22 cellular contexts compared by ENCODE assay signal in the genomic region with DNA sequence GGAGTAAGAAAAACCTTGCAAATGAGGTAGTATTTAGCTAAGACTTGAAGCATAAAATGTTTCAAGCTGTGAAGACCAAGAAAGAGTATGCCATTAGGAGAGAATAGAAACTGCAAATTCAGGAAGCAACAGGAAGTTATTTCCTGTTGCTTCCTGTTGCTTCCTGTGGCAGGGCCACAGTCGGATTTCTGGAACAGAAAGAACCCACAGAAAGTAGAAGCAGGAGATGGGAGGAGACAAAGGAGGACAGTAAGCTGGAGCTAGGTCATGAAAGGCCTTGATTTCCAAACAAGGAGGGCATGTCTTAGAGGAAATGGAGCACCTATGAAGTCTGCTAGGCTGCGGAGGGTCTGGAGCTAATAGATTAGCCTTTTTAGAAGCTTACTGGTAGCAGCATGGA. TPM values are rescaled to one million over a fixed set of nuclear protein-coding genes. Genes with fewer than 3 reads are reported as not detected.
A peak's percentile ranks its signal among the peaks of the same experiment; 100 is the strongest.
DNase-seq lines count a peak whose midpoint lies in the region; ATAC-seq, FAIRE-seq and TF ChIP-seq lines count a peak whose summit lies in the region.
"Had no signal": no experiment of that assay in that cellular context is flagged by ENCODE, and none has a peak within 500 bp of the region (broad histone marks: within the 10 kb centered on the region; RNA-seq: fewer than 3 reads in every experiment).

No MANE protein-coding gene starts in this region.

- H3K79me2 ChIP-seq in endothelial cell of umbilical vein (ENCODE audit: control insufficient read depth, insufficient read depth, low read length): no peaks in the 10 kb centered on the region

- H3K36me3 ChIP-seq in endothelial cell of umbilical vein (ENCODE audit: control insufficient read depth in 2 of 2, extremely low read depth in 1 of 2, insufficient read depth in 2 of 2, low read length in 2 of 2): no peaks in the 10 kb centered on the region
- H3K36me3 ChIP-seq in upper lobe of left lung: no peaks in the 10 kb centered on the region
- H3K36me3 ChIP-seq: thyroid gland had no signal

- H3K27ac ChIP-seq in endothelial cell of umbilical vein (ENCODE audit: insufficient read depth, low read depth, low read length) (peak overlapping the region; percentile 80), upper lobe of left lung (peak overlapping the region; percentile 5 to 67 (median 54))
- H3K27ac ChIP-seq: thyroid gland had no signal

- ATAC-seq in Right ventricle myocardium inferior (peak; percentile 14), upper lobe of left lung (ENCODE audit: low FRiP score in 2 of 2) (peak in 1 of 2 donors; percentile 64), T-cell (replicated peaks in 1 of 4) (no peak)

- peak overlapping the region; percentile 30 for H2AFZ ChIP-seq in endothelial cell of umbilical vein (ENCODE audit: low read depth, low read length)

- H3K9me1 ChIP-seq in endothelial cell of umbilical vein (replicated peaks; ENCODE audit: control insufficient read depth, extremely low read depth, insufficient read depth, low read length): no peaks in the 10 kb centered on the region

- no peak for TF ChIP-seq CTCF in endothelial cell of umbilical vein (IDR thresholded peaks at IDR 0.05; ENCODE audit: extremely low read depth in 1 of 2, insufficient read depth in 1 of 2, low read depth in 1 of 2, low read length in 2 of 2)
- no peak for TF ChIP-seq CTCF in upper lobe of left lung (IDR thresholded peaks at IDR 0.05)

- CTCF ChIA-PET in endothelial cell of umbilical vein (lab: Charles Lee): interaction anchor here (1.4 kb wide), 1 partner anchor 153 kb away, joined by 3 read pairs; no protein-coding TSS in a partner anchor
- CTCF ChIA-PET in T-cell (lab: Charles Lee): no interaction called here

- H3K4me1 ChIP-seq in endothelial cell of umbilical vein (ENCODE audit: control insufficient read depth, extremely low read depth, insufficient read depth, low read length) (peaks cover 21% of the 10 kb centered on the region), upper lobe of left lung (peaks cover 0 to 11% (median 5%) of the 10 kb centered on the region in 4 donors)
- H3K4me1 ChIP-seq: thyroid gland had no signal

- no peaks in the 10 kb centered on the region for H3K27me3 ChIP-seq in endothelial cell of umbilical vein (ENCODE audit: control insufficient read depth in 2 of 2, insufficient read depth in 2 of 2, low read length in 2 of 2)
- no peaks in the 10 kb centered on the region for H3K27me3 ChIP-seq in upper lobe of left lung
- H3K27me3 ChIP-seq: thyroid gland had no signal

- TF ChIP-seq POLR2A in endothelial cell of umbilical vein (IDR thresholded peaks at IDR 0.05; ENCODE audit: low read depth, low read length) (no peak), upper lobe of left lung (IDR thresholded peaks at IDR 0.05) (no peak)

- no peak overlapping the region for H3K27ac Mint-ChIP-seq in T-cell
- H3K27ac Mint-ChIP-seq: activated CD4-positive, alpha-beta memory T cell treated with anti-CD3 and anti-CD28 coated beads for 36 hours; activated naive CD4-positive, alpha-beta T cell treated with anti-CD3 and anti-CD28 coated beads for 36 hours; CD4-positive, CD25-positive, alpha-beta regulatory T cell had no signal

- H3K9ac ChIP-seq in endothelial cell of umbilical vein (replicated peaks; ENCODE audit: extremely low read depth, insufficient read depth, low read length): peak overlapping the region; percentile 67

- TF ChIP-seq EP300 in upper lobe of left lung (IDR thresholded peaks at IDR 0.05): peak in 1 of 4 donors; percentile 85

- POLR2A ChIA-PET in endothelial cell of umbilical vein (lab: Charles Lee) (no interaction called here), T-cell (lab: Charles Lee) (no interaction called here)

- H3K4me1 Mint-ChIP-seq in T-cell: peaks cover 0 to 5% (median 3%) of the 10 kb centered on the region in 3 donors
- H3K4me1 Mint-ChIP-seq: CD4-positive, CD25-positive, alpha-beta regulatory T cell had no signal

- no peaks in the 10 kb centered on the region for H3K36me3 Mint-ChIP-seq in T-cell
- H3K36me3 Mint-ChIP-seq: activated CD4-positive, alpha-beta memory T cell treated with anti-CD3 and anti-CD28 coated beads for 36 hours; CD4-positive, CD25-positive, alpha-beta regulatory T cell had no signal

- DNase-seq in Right ventricle myocardium inferior (ENCODE audit: missing footprints): no peak
- DNase-seq in cardiac septum (ENCODE audit: low spot score): no peak
- peak; percentile 70 for DNase-seq in endothelial cell of umbilical vein (ENCODE audit: low read depth, low spot score)
- DNase-seq in lung microvascular endothelial cell (ENCODE audit: low read depth in 2 of 2): peak; percentile 82 to 83
- DNase-seq in upper lobe of left lung: no peak
- no peak for DNase-seq in posterior vena cava (ENCODE audit: low spot score)
- DNase-seq in T-cell: no peak
- no peak for DNase-seq in stimulated activated CD4-positive, alpha-beta T cell treated with anti-CD3 and anti-CD28 coated beads, Interleukin-4, amount 100 ng/mL, for 24 hours
- DNase-seq: activated CD4-positive, alpha-beta memory T cell treated with anti-CD3 and anti-CD28 coated beads for 36 hours; activated naive CD4-positive, alpha-beta T cell treated with anti-CD3 and anti-CD28 coated beads for 36 hours; anterior cingulate cortex; CD4-positive, CD25-positive, alpha-beta regulatory T cell; foreskin fibroblast; MM.1S; NCI-H187; NCI-H345; small intestine; thyroid gland had no signal

- no peaks in the 10 kb centered on the region for H3K9me3 ChIP-seq in endothelial cell of umbilical vein (replicated peaks; ENCODE audit: control insufficient read depth, insufficient read depth, low read length)
- no peaks in the 10 kb centered on the region for H3K9me3 ChIP-seq in upper lobe of left lung
- H3K9me3 ChIP-seq: thyroid gland had no signal

- H3K4me3 ChIP-seq in endothelial cell of umbilical vein (replicated peaks in 1 of 3; ENCODE audit: insufficient read depth in 1 of 3, low read depth in 1 of 3, low read length in 3 of 3): peak overlapping the region in 1 of 3 experiments; percentile 9
- no peak overlapping the region for H3K4me3 ChIP-seq in upper lobe of left lung
- H3K4me3 ChIP-seq: thyroid gland had no signal

- WGBS in upper lobe of left lung, 2 donors: 27 to 55% methylated on average over 2 of the region's 2 CpGs

- H3K27me3 Mint-ChIP-seq in T-cell: peaks cover 0 to 10% of the 10 kb centered on the region in 2 donors
- H3K27me3 Mint-ChIP-seq: activated CD4-positive, alpha-beta memory T cell treated with anti-CD3 and anti-CD28 coated beads for 36 hours; CD4-positive, CD25-positive, alpha-beta regulatory T cell had no signal

- FAIRE-seq in endothelial cell of umbilical vein (lab: Jason Lieb, UNC): peak; percentile 95
- FAIRE-seq: endometrium, small intestine had no signal

- BruUV-seq in endothelial cell of umbilical vein (replicated peaks; lab: Mats Ljungman, UMichigan): no TSS peak

- dilution Hi-C loops in endothelial cell of umbilical vein (cut with MboI; ENCODE audit: extremely low pct_ligation_motif_present, low sequenced_read_pairs): no loop called here

- peak overlapping the region; percentile 36 for H3K4me2 ChIP-seq in endothelial cell of umbilical vein (ENCODE audit: insufficient read depth, low read length)

- intact Hi-C loops in Right ventricle myocardium inferior (cut with DNase I) (no loop called here), cardiac septum (cut with DNase I) (loop anchor here (5.0 kb wide), 1 partner anchor 169 kb away; no protein-coding TSS in a partner anchor), endothelial cell of umbilical vein (cut with micrococcal nuclease) (loop anchor here (1.0 kb wide), 1 partner anchor 28 kb away; a partner anchor contains a TSS), posterior vena cava (cut with DNase I) (no loop called here)

- no peaks in the 10 kb centered on the region for H4K20me1 ChIP-seq in endothelial cell of umbilical vein (replicated peaks; ENCODE audit: control insufficient read depth, extremely low read depth, insufficient read depth, low read length)

- H3K9me3 Mint-ChIP-seq in T-cell: no peaks in the 10 kb centered on the region
- H3K9me3 Mint-ChIP-seq: activated CD4-positive, alpha-beta memory T cell treated with anti-CD3 and anti-CD28 coated beads for 36 hours; activated naive CD4-positive, alpha-beta T cell treated with anti-CD3 and anti-CD28 coated beads for 36 hours had no signal

- no peak overlapping the region for H3K4me3 Mint-ChIP-seq in T-cell
- H3K4me3 Mint-ChIP-seq: activated CD4-positive, alpha-beta memory T cell treated with anti-CD3 and anti-CD28 coated beads for 36 hours; activated naive CD4-positive, alpha-beta T cell treated with anti-CD3 and anti-CD28 coated beads for 36 hours; CD4-positive, CD25-positive, alpha-beta regulatory T cell had no signal

RNA-seq across cellular contexts. Expression of a gene that starts 17.2 kb away (rescaled TPM):
- total RNA-seq in Right ventricle myocardium inferior: 85.9 TPM
- 60.8 TPM for total RNA-seq in cardiac septum
- total RNA-seq in endothelial cell of umbilical vein: 0.15 TPM in 1 of 2 replicates, not detected in the other
- 0.06 TPM in 1 of 2 replicates, not detected in the other for polyA plus RNA-seq in endothelial cell of umbilical vein
- 0.07 TPM in 1 of 2 replicates, not detected in the other for polyA plus RNA-seq in endothelial cell of umbilical vein (2011; cell fraction: cytosol; rRNA removed)
- 0.24 and 0.43 TPM in 2 replicates for polyA plus RNA-seq in endothelial cell of umbilical vein (2011; cell fraction: nucleus; rRNA removed)
- not detected in 2 replicates for polyA plus RNA-seq in endothelial cell of umbilical vein (2012)
- polyA minus RNA-seq in endothelial cell of umbilical vein: 0.25 TPM in 1 of 2 replicates, not detected in the other
- polyA minus RNA-seq in endothelial cell of umbilical vein (2011; cell fraction: cytosol; rRNA and poly(A)+ RNA removed): not detected
- 0.29 TPM in 1 of 2 replicates, not detected in the other for polyA minus RNA-seq in endothelial cell of umbilical vein (2011; cell fraction: nucleus; rRNA and poly(A)+ RNA removed)
- not detected in 2 replicates for total RNA-seq in lung microvascular endothelial cell
- total RNA-seq in upper lobe of left lung: under 1 TPM in 1 of 6 donors, not detected in 5; 0.14 TPM
- not detected for total RNA-seq in posterior vena cava
- not detected for total RNA-seq in T-cell
- total RNA-seq: A172; activated CD4-positive, alpha-beta memory T cell treated with anti-CD3 and anti-CD28 coated beads for 36 hours; activated naive CD4-positive, alpha-beta T cell treated with anti-CD3 and anti-CD28 coated beads for 36 hours; chondrocyte; omental fat pad had no signal
- polyA plus RNA-seq: CD4-positive, CD25-positive, alpha-beta regulatory T cell had no signal

RNA-seq across cellular contexts. Expression of a gene that starts 28.3 kb away (rescaled TPM):
- 1.5 TPM for total RNA-seq in Right ventricle myocardium inferior
- 0.46 TPM for total RNA-seq in cardiac septum
- 5.6 and 7.6 TPM in 2 replicates for total RNA-seq in endothelial cell of umbilical vein
- 6.5 and 6.8 TPM in 2 replicates for polyA plus RNA-seq in endothelial cell of umbilical vein
- polyA plus RNA-seq in endothelial cell of umbilical vein (2011; cell fraction: cytosol; rRNA removed): 7.8 and 8.8 TPM in 2 replicates
- polyA plus RNA-seq in endothelial cell of umbilical vein (2011; cell fraction: nucleus; rRNA removed): 6.1 and 6.5 TPM in 2 replicates
- 7.4 and 9.0 TPM in 2 replicates for polyA plus RNA-seq in endothelial cell of umbilical vein (2012)
- polyA minus RNA-seq in endothelial cell of umbilical vein: 12.0 and 13.0 TPM in 2 replicates
- 13.4 TPM for polyA minus RNA-seq in endothelial cell of umbilical vein (2011; cell fraction: cytosol; rRNA and poly(A)+ RNA removed)
- 3.0 and 3.2 TPM in 2 replicates for polyA minus RNA-seq in endothelial cell of umbilical vein (2011; cell fraction: nucleus; rRNA and poly(A)+ RNA removed)
- total RNA-seq in lung microvascular endothelial cell: 0.40 and 2.6 TPM in 2 replicates
- total RNA-seq in upper lobe of left lung: 1 to 10 TPM; 3.0 to 6.2 (median 3.6) TPM
- 1 to 10 TPM; 1.4 to 2.3 TPM for total RNA-seq in posterior vena cava
- total RNA-seq in T-cell: 1 to 10 TPM in 1 of 5 donors, under 1 TPM in 3, not detected in 1; 0.23 to 1.3 (median 0.46) TPM
- total RNA-seq: CD4-positive, CD25-positive, alpha-beta regulatory T cell; chondrocyte had no signal

RNA-seq across cellular contexts. Expression of a gene that starts 37.1 kb away (rescaled TPM):
- total RNA-seq in Right ventricle myocardium inferior: 3.8 TPM
- 6.8 TPM for total RNA-seq in cardiac septum
- 12.1 TPM in 2 replicates for total RNA-seq in endothelial cell of umbilical vein
- polyA plus RNA-seq in endothelial cell of umbilical vein: 3.5 and 4.0 TPM in 2 replicates
- 3.1 and 3.4 TPM in 2 replicates for polyA plus RNA-seq in endothelial cell of umbilical vein (2011; cell fraction: cytosol; rRNA removed)
- polyA plus RNA-seq in endothelial cell of umbilical vein (2011; cell fraction: nucleus; rRNA removed): 12.9 and 16.6 TPM in 2 replicates
- 5.1 and 7.8 TPM in 2 replicates for polyA plus RNA-seq in endothelial cell of umbilical vein (2012)
- 13.1 and 14.1 TPM in 2 replicates for polyA minus RNA-seq in endothelial cell of umbilical vein
- polyA minus RNA-seq in endothelial cell of umbilical vein (2011; cell fraction: cytosol; rRNA and poly(A)+ RNA removed): 16.4 TPM
- polyA minus RNA-seq in endothelial cell of umbilical vein (2011; cell fraction: nucleus; rRNA and poly(A)+ RNA removed): 21.2 and 46.0 TPM in 2 replicates
- total RNA-seq in lung microvascular endothelial cell: 6.5 and 8.3 TPM in 2 replicates
- 10 to 100 TPM in 5 of 6 donors, 1 to 10 TPM in 1; 6.2 to 82.0 (median 22.2) TPM for total RNA-seq in upper lobe of left lung
- 10 to 100 TPM; 11.4 to 11.9 TPM for total RNA-seq in posterior vena cava
- total RNA-seq in T-cell: 10 to 100 TPM; 15.9 to 95.0 (median 22.6) TPM

Comparison
In these comparisons a context has a peak if more than half of its experiments do, and no peak if none do; other contexts are left out.
1. intact Hi-C loops: an anchor here in cardiac septum (5.0 kb wide) and endothelial cell of umbilical vein (1.0 kb wide); none called in Right ventricle myocardium inferior and posterior vena cava.
2. DNase-seq: peak in endothelial cell of umbilical vein (single experiment) and lung microvascular endothelial cell (2 of 2); none in Right ventricle myocardium inferior (single experiment), cardiac septum (single experiment), upper lobe of left lung (0 of 2), posterior vena cava (single experiment), T-cell (0 of 34) and stimulated activated CD4-positive, alpha-beta T cell treated with anti-CD3 and anti-CD28 coated beads, Interleukin-4, amount 100 ng/mL, for 24 hours (single experiment).
3. RNA of a gene that starts 17.2 kb away (total RNA-seq): 85.9 TPM in Right ventricle myocardium inferior (single experiment) and 60.8 TPM in cardiac septum (single experiment); 0.15 TPM in endothelial cell of umbilical vein, not detected in posterior vena cava, not detected in lung microvascular endothelial cell, 0.14 TPM in upper lobe of left lung and not detected in T-cell; every median in the first group is over 10 times any median in the second.